Comparison of ENCODE assay signal across 27 cellular contexts in genomic region chr19:10706990-10707389, GRCh38.
"Had no signal": no experiment of that assay in that cellular context is flagged by ENCODE, and none has a peak within 500 bp of the region (broad histone marks: within the 10 kb centered on the region; RNA-seq: fewer than 3 reads in every experiment).

No MANE protein-coding gene starts in this region.

- H3K36me3 Mint-ChIP-seq: natural killer cell treated with Interleukin-12 subunit alpha and Interleukin-12 subunit beta and Interleukin-15 and Interleukin-18, amount 100 ng/mL, for 72 hours had no signal

- H3K27me3 ChIP-seq: breast epithelium, foreskin keratinocyte, heart left ventricle, left lung, upper lobe of left lung, vagina had no signal

- H3K27ac Mint-ChIP-seq: activated CD4-positive, alpha-beta memory T cell treated with anti-CD3 and anti-CD28 coated beads, Interleukin-2, amount 10 ng/mL, durations not matched to agents 7 days and 5 days; activated CD4-positive, alpha-beta T cell treated with anti-CD3 and anti-CD28 coated beads, Interleukin-2, amount 10 ng/mL, durations not matched to agents 7 days and 5 days; activated naive CD4-positive, alpha-beta T cell treated with anti-CD3 and anti-CD28 coated beads, Interleukin-2, amount 50 U/mL, for 24 hours; activated naive CD8-positive, alpha-beta T cell treated with anti-CD3 and anti-CD28 coated beads, Interleukin-2, amount 50 U/mL, for 24 hours; activated T-cell treated with anti-CD3 and anti-CD28 coated beads, Interleukin-2, amount 50 U/mL, for 24 hours; natural killer cell treated with Interleukin-12 subunit alpha and Interleukin-12 subunit beta and Interleukin-15 and Interleukin-18, amount 100 ng/mL, for 72 hours; stimulated activated effector memory CD8-positive, alpha-beta T cell treated with anti-CD3 and anti-CD28 coated beads, Interleukin-12 subunit alpha, Interleukin-12 subunit beta, amount 100 ng/mL, for 72 hours; stimulated activated naive CD8-positive, alpha-beta T cell treated with anti-CD3 and anti-CD28 coated beads, Interleukin-15, Interleukin-2, amounts not matched to agents 100 ng/mL and 50 ng/mL, for 24 hours; WTC11 had no signal

- H3K4me1 ChIP-seq: foreskin keratinocyte had no signal

- H3K36me3 ChIP-seq: breast epithelium, thoracic aorta had no signal

- H3K9me3 Mint-ChIP-seq: activated CD4-positive, alpha-beta memory T cell treated with anti-CD3 and anti-CD28 coated beads, Interleukin-2, amount 10 ng/mL, durations not matched to agents 7 days and 5 days; activated CD4-positive, alpha-beta T cell treated with anti-CD3 and anti-CD28 coated beads, Interleukin-2, amount 10 ng/mL, durations not matched to agents 7 days and 5 days; activated naive CD4-positive, alpha-beta T cell treated with anti-CD3 and anti-CD28 coated beads, Interleukin-2, amount 50 U/mL, for 24 hours; activated naive CD8-positive, alpha-beta T cell treated with anti-CD3 and anti-CD28 coated beads, Interleukin-2, amount 50 U/mL, for 24 hours; activated T-cell treated with anti-CD3 and anti-CD28 coated beads, Interleukin-2, amount 50 U/mL, for 24 hours; natural killer cell treated with Interleukin-12 subunit alpha and Interleukin-12 subunit beta and Interleukin-15 and Interleukin-18, amount 100 ng/mL, for 72 hours; stimulated activated effector memory CD8-positive, alpha-beta T cell treated with anti-CD3 and anti-CD28 coated beads, Interleukin-12 subunit alpha, Interleukin-12 subunit beta, amount 100 ng/mL, for 72 hours; stimulated activated naive CD8-positive, alpha-beta T cell treated with anti-CD3 and anti-CD28 coated beads, Interleukin-15, Interleukin-2, amounts not matched to agents 100 ng/mL and 50 ng/mL, for 24 hours; WTC11 had no signal

- H3K27ac ChIP-seq: breast epithelium, foreskin keratinocyte, heart left ventricle, left lung, lower lobe of right lung, skin epidermis, thoracic aorta, upper lobe of left lung, vagina had no signal

- H3K4me3 Mint-ChIP-seq: activated CD4-positive, alpha-beta memory T cell treated with anti-CD3 and anti-CD28 coated beads, Interleukin-2, amount 10 ng/mL, durations not matched to agents 7 days and 5 days; activated CD4-positive, alpha-beta T cell treated with anti-CD3 and anti-CD28 coated beads, Interleukin-2, amount 10 ng/mL, durations not matched to agents 7 days and 5 days; activated naive CD4-positive, alpha-beta T cell treated with anti-CD3 and anti-CD28 coated beads, Interleukin-2, amount 50 U/mL, for 24 hours; activated naive CD8-positive, alpha-beta T cell treated with anti-CD3 and anti-CD28 coated beads, Interleukin-2, amount 50 U/mL, for 24 hours; activated T-cell treated with anti-CD3 and anti-CD28 coated beads, Interleukin-2, amount 50 U/mL, for 24 hours; natural killer cell treated with Interleukin-12 subunit alpha and Interleukin-12 subunit beta and Interleukin-15 and Interleukin-18, amount 100 ng/mL, for 72 hours; stimulated activated effector memory CD8-positive, alpha-beta T cell treated with anti-CD3 and anti-CD28 coated beads, Interleukin-12 subunit alpha, Interleukin-12 subunit beta, amount 100 ng/mL, for 72 hours; stimulated activated naive CD8-positive, alpha-beta T cell treated with anti-CD3 and anti-CD28 coated beads, Interleukin-15, Interleukin-2, amounts not matched to agents 100 ng/mL and 50 ng/mL, for 24 hours; WTC11 had no signal

- DNase-seq: activated CD4-positive, alpha-beta memory T cell treated with anti-CD3 and anti-CD28 coated beads, Interleukin-2, amount 10 ng/mL, durations not matched to agents 7 days and 5 days; activated CD4-positive, alpha-beta T cell treated with anti-CD3 and anti-CD28 coated beads for 1 hour; activated CD4-positive, alpha-beta T cell treated with anti-CD3 and anti-CD28 coated beads, Interleukin-2, amount 10 ng/mL, durations not matched to agents 7 days and 5 days; activated CD8-positive, alpha-beta memory T cell treated with anti-CD3 and anti-CD28 coated beads, Interleukin-2, amount 50 U/mL, for 48 hours; activated naive CD8-positive, alpha-beta T cell treated with anti-CD3 and anti-CD28 coated beads, Interleukin-2, amount 50 U/mL, for 24 hours; activated T-cell treated with anti-CD3 and anti-CD28 coated beads, Interleukin-2, amount 50 U/mL, for 24 hours; amygdala; central memory CD4-positive, alpha-beta T cell; foreskin keratinocyte; heart left ventricle; kidney glomerular epithelial cell; left lung; lower lobe of right lung; mesendoderm; mucosa of descending colon; stimulated activated CD4-positive, alpha-beta T cell treated with anti-CD3 and anti-CD28 coated beads, Interleukin-12 subunit alpha, Interleukin-12 subunit beta, amount 100 ng/mL, for 4 hours; stimulated activated CD4-positive, alpha-beta T cell treated with anti-CD3 and anti-CD28 coated beads, Interleukin-4, amount 100 ng/mL, for 1 hour had no signal

- H3K9me3 ChIP-seq: breast epithelium, heart left ventricle, left lung, lower lobe of right lung, mucosa of descending colon, thoracic aorta, upper lobe of left lung, vagina had no signal

- H3K4me3 ChIP-seq: breast epithelium, heart left ventricle, left lung, lower lobe of right lung, mucosa of descending colon, skin epidermis, thoracic aorta, upper lobe of left lung, vagina had no signal

- H3K27me3 Mint-ChIP-seq: activated CD4-positive, alpha-beta memory T cell treated with anti-CD3 and anti-CD28 coated beads, Interleukin-2, amount 10 ng/mL, durations not matched to agents 7 days and 5 days; activated CD4-positive, alpha-beta T cell treated with anti-CD3 and anti-CD28 coated beads, Interleukin-2, amount 10 ng/mL, durations not matched to agents 7 days and 5 days; activated naive CD4-positive, alpha-beta T cell treated with anti-CD3 and anti-CD28 coated beads, Interleukin-2, amount 50 U/mL, for 24 hours; activated naive CD8-positive, alpha-beta T cell treated with anti-CD3 and anti-CD28 coated beads, Interleukin-2, amount 50 U/mL, for 24 hours; activated T-cell treated with anti-CD3 and anti-CD28 coated beads, Interleukin-2, amount 50 U/mL, for 24 hours; natural killer cell treated with Interleukin-12 subunit alpha and Interleukin-12 subunit beta and Interleukin-15 and Interleukin-18, amount 100 ng/mL, for 72 hours; stimulated activated naive CD8-positive, alpha-beta T cell treated with anti-CD3 and anti-CD28 coated beads, Interleukin-15, Interleukin-2, amounts not matched to agents 100 ng/mL and 50 ng/mL, for 24 hours had no signal
